ENCODE assay signal across 19 cellular contexts in genomic region chr3:124745756-124746155, GRCh38.
"Had no signal": no experiment of that assay in that cellular context is flagged by ENCODE, and none has a peak within 500 bp of the region (broad histone marks: within the 10 kb centered on the region; RNA-seq: fewer than 3 reads in every experiment).

No MANE protein-coding gene starts in this region.

- H3K4me3 ChIP-seq: body of pancreas, cardiac muscle cell, gastrocnemius medialis, pancreas, psoas muscle had no signal

- H3K9me3 Mint-ChIP-seq: activated naive CD4-positive, alpha-beta T cell treated with anti-CD3 and anti-CD28 coated beads, Interleukin-2, amount 10 ng/mL, durations not matched to agents 7 days and 5 days; nephron had no signal

- H3K27ac Mint-ChIP-seq: activated naive CD4-positive, alpha-beta T cell treated with anti-CD3 and anti-CD28 coated beads, Interleukin-2, amount 10 ng/mL, durations not matched to agents 7 days and 5 days; nephron had no signal

- DNase-seq: activated CD4-positive, alpha-beta T cell treated with anti-CD3 and anti-CD28 coated beads for 1 hour; activated effector memory CD4-positive, alpha-beta T cell treated with anti-CD3 and anti-CD28 coated beads, Interleukin-2, amount 50 U/mL, for 16 hours; activated naive CD4-positive, alpha-beta T cell treated with anti-CD3 and anti-CD28 coated beads, Interleukin-2, amount 10 ng/mL, durations not matched to agents 7 days and 5 days; anterior cingulate cortex; body of pancreas; erythroblast; gastrocnemius medialis; hypothalamus; left ventricle myocardium superior; pancreas; psoas muscle; right cardiac atrium; stimulated activated CD4-positive, alpha-beta T cell treated with anti-CD3 and anti-CD28 coated beads, Interleukin-12 subunit alpha, Interleukin-12 subunit beta, amount 100 ng/mL, for 4 hours; stimulated activated CD4-positive, alpha-beta T cell treated with anti-CD3 and anti-CD28 coated beads, Interleukin-4, amount 100 ng/mL, for 4 hours; stimulated activated naive CD8-positive, alpha-beta T cell treated with anti-CD3 and anti-CD28 coated beads, Interleukin-15, Interleukin-2, amounts not matched to agents 100 U/mL and 50 U/mL, for 24 hours; T-helper 1 cell; WERI-Rb-1 had no signal

- ATAC-seq: body of pancreas; gastrocnemius medialis; left ventricle myocardium superior; pancreas; psoas muscle; stimulated activated naive CD8-positive, alpha-beta T cell treated with anti-CD3 and anti-CD28 coated beads, Interleukin-15, Interleukin-2, amounts not matched to agents 100 U/mL and 50 U/mL, for 24 hours had no signal

- H3K9me3 ChIP-seq: body of pancreas, gastrocnemius medialis, pancreas, psoas muscle had no signal

- H3K27me3 ChIP-seq: body of pancreas, cardiac muscle cell, gastrocnemius medialis, pancreas had no signal

- H3K27ac ChIP-seq: body of pancreas, cardiac muscle cell, gastrocnemius medialis, pancreas, psoas muscle, WERI-Rb-1 had no signal

- H3K4me1 ChIP-seq: body of pancreas, gastrocnemius medialis, pancreas, psoas muscle had no signal
